Comparison of ENCODE assay signal across 29 cellular contexts in the genomic region with DNA sequence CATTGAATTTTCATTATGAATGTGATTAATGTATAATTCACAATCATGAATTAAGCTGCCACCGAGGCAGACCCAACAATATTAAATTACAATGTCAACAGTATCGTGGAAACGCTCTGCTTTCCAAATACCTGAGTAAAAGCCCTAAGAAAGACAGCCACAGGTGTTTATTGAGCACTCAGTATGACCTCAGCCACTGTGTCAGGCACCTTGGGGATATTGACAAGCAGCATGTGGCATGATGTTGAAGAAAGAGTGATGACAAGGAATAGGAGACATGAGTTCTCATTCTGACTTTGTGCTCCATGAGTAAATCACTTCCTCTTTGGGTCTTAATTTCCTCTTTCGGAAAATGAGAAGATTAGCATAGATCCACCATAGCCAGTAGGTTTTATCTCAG. TPM values are rescaled to one million over a fixed set of nuclear protein-coding genes. Genes with fewer than 3 reads are reported as not detected.
"Had no signal": no experiment of that assay in that cellular context is flagged by ENCODE, and none has a peak within 500 bp of the region (broad histone marks: within the 10 kb centered on the region; RNA-seq: fewer than 3 reads in every experiment).

No MANE protein-coding gene starts in this region.

- H3K27ac Mint-ChIP-seq: activated B cell treated with CpG ODN at 0.5 μM for 24 hours; activated CD4-positive, alpha-beta T cell treated with anti-CD3 and anti-CD28 coated beads for 36 hours; activated naive CD8-positive, alpha-beta T cell treated with anti-CD3 and anti-CD28 coated beads for 36 hours; activated T-cell treated with anti-CD3 and anti-CD28 coated beads, Interleukin-2, amount 50 U/mL, for 24 hours; activated T-helper 2 cell treated with anti-CD3 and anti-CD28 coated beads, Interferon-gamma antibody, Interleukin-2, Interleukin-4, amounts not matched to agents 10 μg/mL and 5 μg/mL and 100 μg/mL, durations not matched to agents 14 hours and 24 hours and 36 hours; effector memory CD8-positive, alpha-beta T cell; immature natural killer cell; naive B cell; stimulated activated naive CD8-positive, alpha-beta T cell treated with anti-CD3 and anti-CD28 coated beads, Interleukin-15, amount 100 ng/mL, for 72 hours had no signal

- ATAC-seq: activated CD4-positive, alpha-beta T cell treated with anti-CD3 and anti-CD28 coated beads for 36 hours; effector memory CD8-positive, alpha-beta T cell; esophagus mucosa; left lobe of liver; right lobe of liver; stimulated activated naive CD8-positive, alpha-beta T cell treated with anti-CD3 and anti-CD28 coated beads, Interleukin-15, amount 100 ng/mL, for 72 hours had no signal

- H3K9me3 Mint-ChIP-seq: activated T-helper 2 cell treated with anti-CD3 and anti-CD28 coated beads, Interferon-gamma antibody, Interleukin-2, Interleukin-4, amounts not matched to agents 10 μg/mL and 5 μg/mL and 100 μg/mL, durations not matched to agents 14 hours and 24 hours and 36 hours had no signal

- H3K36me3 Mint-ChIP-seq: immature natural killer cell had no signal

- H3K4me1 Mint-ChIP-seq: activated B cell treated with CpG ODN at 0.5 μM for 24 hours; activated CD4-positive, alpha-beta T cell treated with anti-CD3 and anti-CD28 coated beads for 36 hours; activated naive CD8-positive, alpha-beta T cell treated with anti-CD3 and anti-CD28 coated beads for 36 hours; immature natural killer cell; naive B cell; stimulated activated naive CD8-positive, alpha-beta T cell treated with anti-CD3 and anti-CD28 coated beads, Interleukin-15, amount 100 ng/mL, for 72 hours had no signal

- H3K36me3 ChIP-seq: right lobe of liver, tibial artery had no signal

- FAIRE-seq: astrocyte, endothelial cell of umbilical vein, TTC549 had no signal

- H3K27ac ChIP-seq: hepatocyte, right lobe of liver, skin epidermis, tibial artery had no signal

- H3K27me3 ChIP-seq: hepatocyte, right lobe of liver, tibial artery had no signal

- H3K4me3 ChIP-seq: hepatocyte, lung, right lobe of liver, skin epidermis, tibial artery had no signal

- H3K9me3 ChIP-seq: right lobe of liver, tibial artery had no signal

- H3K4me3 Mint-ChIP-seq: activated B cell treated with CpG ODN at 0.5 μM for 24 hours; activated CD4-positive, alpha-beta T cell treated with anti-CD3 and anti-CD28 coated beads for 36 hours; activated naive CD8-positive, alpha-beta T cell treated with anti-CD3 and anti-CD28 coated beads for 36 hours; activated T-cell treated with anti-CD3 and anti-CD28 coated beads, Interleukin-2, amount 50 U/mL, for 24 hours; effector memory CD8-positive, alpha-beta T cell; immature natural killer cell; naive B cell; stimulated activated naive CD8-positive, alpha-beta T cell treated with anti-CD3 and anti-CD28 coated beads, Interleukin-15, amount 100 ng/mL, for 72 hours had no signal

- H3K27me3 Mint-ChIP-seq: activated CD4-positive, alpha-beta T cell treated with anti-CD3 and anti-CD28 coated beads for 36 hours had no signal

- H3K4me1 ChIP-seq: right lobe of liver, tibial artery had no signal

- DNase-seq: activated B cell treated with CpG ODN at 0.5 μM for 24 hours; activated CD4-positive, alpha-beta T cell treated with anti-CD3 and anti-CD28 coated beads for 36 hours; activated CD4-positive, alpha-beta T cell treated with anti-CD3 and anti-CD28 coated beads, Interleukin-2, amount 50 U/mL, for 4 hours; activated CD8-positive, alpha-beta memory T cell treated with anti-CD3 and anti-CD28 coated beads for 24 hours; activated CD8-positive, alpha-beta memory T cell treated with anti-CD3 and anti-CD28 coated beads, Interleukin-2, amount 50 U/mL, for 4 hours; activated naive CD4-positive, alpha-beta T cell; activated naive CD8-positive, alpha-beta T cell treated with anti-CD3 and anti-CD28 coated beads for 36 hours; activated T-cell treated with anti-CD3 and anti-CD28 coated beads, Interleukin-2, amount 50 U/mL, for 24 hours; central memory CD4-positive, alpha-beta T cell; effector memory CD8-positive, alpha-beta T cell; foreskin melanocyte; glutamatergic neuron; immature natural killer cell; naive B cell; nucleus accumbens; right lobe of liver; stimulated activated CD4-positive, alpha-beta T cell treated with anti-CD3 and anti-CD28 coated beads, Interleukin-1b, Interleukin-23, amount 100 ng/mL, for 48 hours; stimulated activated naive CD8-positive, alpha-beta T cell treated with anti-CD3 and anti-CD28 coated beads, Interleukin-15, amount 100 ng/mL, for 72 hours; tibial artery had no signal

RNA-seq across cellular contexts. Expression of a gene that starts 12.8 kb away (rescaled TPM):
- total RNA-seq: activated B cell treated with CpG ODN at 0.5 μM for 24 hours; activated T-helper 2 cell treated with anti-CD3 and anti-CD28 coated beads, Interferon-gamma antibody, Interleukin-2, Interleukin-4, amounts not matched to agents 10 μg/mL and 5 μg/mL and 100 μg/mL, durations not matched to agents 14 hours and 24 hours and 36 hours; astrocyte; mesenteric fat pad had no signal
